ENCODE assay signal across 18 cellular contexts in genomic region chr14:53537421-53538315, GRCh38.
DNase-seq lines count a peak whose midpoint lies in the region; ATAC-seq and TF ChIP-seq lines count a peak whose summit lies in the region.
"Had no signal": no experiment of that assay in that cellular context is flagged by ENCODE, and none has a peak within 500 bp of the region (broad histone marks: within the 10 kb centered on the region; RNA-seq: fewer than 3 reads in every experiment).

No MANE protein-coding gene starts in this region.

- peak overlapping the region; percentile 86 for H3K4ac ChIP-seq in IMR-90 (ENCODE audit: low read depth, low read length)

- intact Hi-C loops in IMR-90 (cut with micrococcal nuclease), result loop anchor here (1.0 to 5.0 kb wide), 8 partner anchors 105 to 801 kb away; no protein-coding TSS in a partner anchor

- H3K18ac ChIP-seq in IMR-90 (ENCODE audit: low read depth, low read length), result peak overlapping the region; percentile 89

- no peaks in the 10 kb centered on the region for H4K20me1 ChIP-seq in IMR-90 (ENCODE audit: insufficient read depth, low read length)
- H4K20me1 ChIP-seq: BLaER1 had no signal

- no peak overlapping the region for H2AK9ac ChIP-seq in IMR-90 (replicated peaks; ENCODE audit: low read depth, low read length, poor library complexity)

- peak overlapping the region; percentile 55 for H2BK20ac ChIP-seq in IMR-90 (ENCODE audit: low read depth, low read length)

- BruUV-seq in IMR-90 (replicated peaks; lab: Mats Ljungman, UMichigan), result no TSS peak

- H3K36me3 Mint-ChIP-seq in nephron progenitor cell (ENCODE audit: low read depth), result no peaks in the 10 kb centered on the region

- H3K9me3 Mint-ChIP-seq in nephron progenitor cell, result no peaks in the 10 kb centered on the region
- H3K9me3 Mint-ChIP-seq: activated naive CD4-positive, alpha-beta T cell treated with anti-CD3 and anti-CD28 coated beads for 36 hours; stimulated activated naive CD8-positive, alpha-beta T cell treated with anti-CD3 and anti-CD28 coated beads, Interleukin-15, Interleukin-2, amounts not matched to agents 100 ng/mL and 50 ng/mL, for 24 hours had no signal

- peak overlapping the region; percentile 92 for H2BK5ac ChIP-seq in IMR-90 (ENCODE audit: low read depth, low read length, poor library complexity, severe bottlenecking)

- H3K4me1 ChIP-seq in IMR-90 (ENCODE audit: control insufficient read depth, insufficient read depth, low read length), result peaks cover 19% of the 10 kb centered on the region
- H3K4me1 ChIP-seq: breast epithelium had no signal

- H3K9ac ChIP-seq in IMR-90 (ENCODE audit: low read depth, low read length), result peak overlapping the region; percentile 25; the same call in 1 of the 2 replicates
- H3K9ac ChIP-seq: BLaER1 had no signal

- H2AK5ac ChIP-seq in IMR-90 (ENCODE audit: low read depth, low read length), result peak overlapping the region; percentile 11

- no peak overlapping the region for H2AFZ ChIP-seq in IMR-90 (replicated peaks; ENCODE audit: low read length, poor library complexity)

- peak overlapping the region; percentile 96 for H4K5ac ChIP-seq in IMR-90 (ENCODE audit: low read depth, low read length)

- peak overlapping the region; percentile 89 for H4K91ac ChIP-seq in IMR-90 (ENCODE audit: insufficient read depth, low read depth, low read length)

- ATAC-seq in IMR-90 (ENCODE audit: low read depth) (peak; percentile 24), HG03521 (IDR thresholded peaks at IDR 0.05; ENCODE audit: unreplicated experiment) (no peak)
- ATAC-seq: effector memory CD8-positive, alpha-beta T cell; left lung had no signal

- peak overlapping the region; percentile 46 for H3K23ac ChIP-seq in IMR-90 (ENCODE audit: low read depth, low read length)

- DNase-seq in AG20443 (ENCODE audit: low spot score) (peak; percentile 15), IMR-90 (peak; percentile 40), fibroblast of pulmonary artery (ENCODE audit: low read depth) (no peak), nephron progenitor cell (no peak), mucosa of gallbladder (ENCODE audit: low spot score) (no peak), NAMALWA (ENCODE audit: low spot score) (no peak)
- DNase-seq in activated CD8-positive, alpha-beta memory T cell treated with anti-CD3 and anti-CD28 coated beads, Interleukin-2, amount 50 U/mL, for 4 hours, result no peak
- DNase-seq: activated CD4-positive, CD25-positive, alpha-beta regulatory T cell; activated naive CD4-positive, alpha-beta T cell treated with anti-CD3 and anti-CD28 coated beads for 36 hours; effector memory CD8-positive, alpha-beta T cell; left lung; NCI-H2029; NCI-H526 treated with DMSO at 0.1 percent for 48 hours; small intestine had no signal

- no peaks in the 10 kb centered on the region for H3K79me1 ChIP-seq in IMR-90 (ENCODE audit: low read depth in 1 of 2, low read length in 2 of 2)

- no peak for TF ChIP-seq RAD21 in IMR-90 (IDR thresholded peaks at IDR 0.05; ENCODE audit: low read length)

- CTCF ChIA-PET in IMR-90 (lab: Yijun Ruan, JAX), result interaction anchor here (0.6 to 3.1 kb wide), 13 partner anchors 9 to 866 kb away, joined by 3 to 10 read pairs (median 3); no protein-coding TSS in a partner anchor

- WGBS in IMR-90 (ENCODE audit: extremely low coverage in 2 of 2, insufficient read length in 1 of 2), 2 experiments, result no CpG with 5 or more reads among the region's 5 CpGs

- in situ Hi-C loops in IMR-90 (cut with MboI; ENCODE audit: low sequenced_read_pairs), result loop anchor here (5.0 to 10.0 kb wide), 3 partner anchors 417 to 795 kb away; partner anchors contain the start of gene BMP4

- peak overlapping the region; percentile 90 for H3K27ac ChIP-seq in IMR-90 (ENCODE audit: insufficient read depth, low read length)
- H3K27ac ChIP-seq: BLaER1, left lung had no signal

- TF ChIP-seq POLR2A in IMR-90 (IDR thresholded peaks at IDR 0.05; ENCODE audit: low read depth, low read length), result no peak

- no peaks in the 10 kb centered on the region for H3K36me3 ChIP-seq in IMR-90 (ENCODE audit: control insufficient read depth, insufficient read depth, low read length)
- H3K36me3 ChIP-seq: BLaER1, breast epithelium, left lung had no signal

- peak overlapping the region; percentile 6 for H3K27ac Mint-ChIP-seq in nephron progenitor cell
- H3K27ac Mint-ChIP-seq: activated naive CD4-positive, alpha-beta T cell treated with anti-CD3 and anti-CD28 coated beads for 36 hours; effector memory CD8-positive, alpha-beta T cell; stimulated activated naive CD8-positive, alpha-beta T cell treated with anti-CD3 and anti-CD28 coated beads, Interleukin-15, Interleukin-2, amounts not matched to agents 100 ng/mL and 50 ng/mL, for 24 hours had no signal

- H3K9me1 ChIP-seq in IMR-90 (ENCODE audit: insufficient read depth, low read length), result no peaks in the 10 kb centered on the region

- H3K4me1 Mint-ChIP-seq in nephron progenitor cell, result peaks cover 44% of the 10 kb centered on the region

- H2BK120ac ChIP-seq in IMR-90 (ENCODE audit: low read depth, low read length), result peak overlapping the region; percentile 94

- H3K4me3 ChIP-seq in IMR-90 (ENCODE audit: insufficient read depth, low read depth, low read length) (no peak overlapping the region), fibroblast of pulmonary artery (replicated peaks; ENCODE audit: low read depth, low read length) (no peak overlapping the region)
- H3K4me3 ChIP-seq: BLaER1, breast epithelium, left lung had no signal

- H3K4me3 Mint-ChIP-seq in nephron progenitor cell, result no peak overlapping the region
- H3K4me3 Mint-ChIP-seq: activated naive CD4-positive, alpha-beta T cell treated with anti-CD3 and anti-CD28 coated beads for 36 hours; effector memory CD8-positive, alpha-beta T cell; stimulated activated naive CD8-positive, alpha-beta T cell treated with anti-CD3 and anti-CD28 coated beads, Interleukin-15, Interleukin-2, amounts not matched to agents 100 ng/mL and 50 ng/mL, for 24 hours had no signal

- dilution Hi-C loops in IMR-90 (cut with HindIII; ENCODE audit: low sequenced_read_pairs, unreplicated experiment), result no loop called here

- H3K4me2 ChIP-seq in IMR-90 (ENCODE audit: low read depth, low read length), result peak overlapping the region; percentile 1; the same call in 1 of the 2 replicates
- H3K4me2 ChIP-seq: BLaER1 had no signal

- POLR2A ChIA-PET in IMR-90 (lab: Charles Lee; ENCODE audit: unreplicated experiment), result interaction anchor here (1.5 kb wide), 2 partner anchors 410 to 416 kb away, joined by 4 to 8 read pairs; no protein-coding TSS in a partner anchor

- no peaks in the 10 kb centered on the region for H3K9me3 ChIP-seq in IMR-90 (ENCODE audit: control insufficient read depth, insufficient read depth, low read length)
- H3K9me3 ChIP-seq: BLaER1, breast epithelium, left lung had no signal

- peak overlapping the region; percentile 57 for H3K14ac ChIP-seq in IMR-90 (replicated peaks; ENCODE audit: low read depth, low read length)

- H3K27me3 ChIP-seq in IMR-90 (ENCODE audit: control insufficient read depth, insufficient read depth, low read length), result no peaks in the 10 kb centered on the region
- H3K27me3 ChIP-seq: BLaER1, breast epithelium, left lung had no signal

- H2BK15ac ChIP-seq in IMR-90 (ENCODE audit: low read depth, low read length), result peak overlapping the region; percentile 38; the same call in 2 of the 3 replicates

- peak overlapping the region; percentile 2 to 51; a peak in 3 of 4 replicates for H4K8ac ChIP-seq in IMR-90 (ENCODE audit: low read depth in 2 of 2, low read length in 2 of 2)

- H3K27me3 Mint-ChIP-seq in nephron progenitor cell (ENCODE audit: low read depth, poor library complexity), result peaks cover 3% of the 10 kb centered on the region
- H3K27me3 Mint-ChIP-seq: effector memory CD8-positive, alpha-beta T cell; stimulated activated naive CD8-positive, alpha-beta T cell treated with anti-CD3 and anti-CD28 coated beads, Interleukin-15, Interleukin-2, amounts not matched to agents 100 ng/mL and 50 ng/mL, for 24 hours had no signal

- peak overlapping the region; percentile 52; the same call in 1 of the 2 replicates for H3K56ac ChIP-seq in IMR-90 (ENCODE audit: extremely low read depth, insufficient read depth, low read length)

- TF ChIP-seq CTCF in IMR-90 (conservative IDR thresholded peaks at IDR 0.05; ENCODE audit: low read depth, low read length) (no peak), fibroblast of pulmonary artery (IDR thresholded peaks at IDR 0.05; ENCODE audit: low read length, missing control alignments) (peak; percentile 1), nephron progenitor cell (IDR thresholded peaks at IDR 0.05) (no peak)

TF ChIP-seq in IMR-90, 13 proteins besides CTCF, POLR2A, EP300 and RAD21:
- TF ChIP-seq SMC3 (IDR thresholded peaks at IDR 0.05; ENCODE audit: low read depth, low read length) (no peak), FOS (IDR thresholded peaks at IDR 0.05; ENCODE audit: low read depth, low read length) (no peak), MAZ (IDR thresholded peaks at IDR 0.05; ENCODE audit: borderline replicate concordance, low read depth, low read length) (no peak), RFX5 (IDR thresholded peaks at IDR 0.05; ENCODE audit: low read depth, low read length) (no peak), CHD1 (IDR thresholded peaks at IDR 0.05; ENCODE audit: low read depth, low read length) (no peak), USF2 (IDR thresholded peaks at IDR 0.05; ENCODE audit: low read depth, low read length) (no peak), MXI1 (IDR thresholded peaks at IDR 0.05; ENCODE audit: borderline replicate concordance, low read depth, low read length) (no peak), MAFK (IDR thresholded peaks at IDR 0.05; ENCODE audit: low read depth, low read length) (no peak), ELK1 (IDR thresholded peaks at IDR 0.05; ENCODE audit: borderline replicate concordance, low read depth, low read length) (no peak), BHLHE40 (IDR thresholded peaks at IDR 0.05; ENCODE audit: low read depth, low read length) (no peak)
TF ChIP-seq in IMR-90: peak in this region for 0.

Comparison
In these comparisons a context has a peak if more than half of its experiments do, and no peak if none do; other contexts are left out.
1. DNase-seq: peak in AG20443 (single experiment) and IMR-90 (single experiment); none in fibroblast of pulmonary artery (single experiment), nephron progenitor cell (single experiment), activated CD8-positive, alpha-beta memory T cell treated with anti-CD3 and anti-CD28 coated beads, Interleukin-2, amount 50 U/mL, for 4 hours (single experiment), mucosa of gallbladder (single experiment) and NAMALWA (single experiment).